In genomic region chr2:154945977-154946376, GRCh38 we compare ENCODE assay signal across 33 cellular contexts.
"Had no signal": no experiment of that assay in that cellular context is flagged by ENCODE, and none has a peak within 500 bp of the region (broad histone marks: within the 10 kb centered on the region; RNA-seq: fewer than 3 reads in every experiment).

No MANE protein-coding gene starts in this region.

- H3K4me3 Mint-ChIP-seq: activated CD4-positive, alpha-beta T cell treated with anti-CD3 and anti-CD28 coated beads for 36 hours; activated CD4-positive, alpha-beta T cell treated with anti-CD3 and anti-CD28 coated beads, Interleukin-2, amount 10 ng/mL, durations not matched to agents 7 days and 5 days; activated naive CD4-positive, alpha-beta T cell treated with anti-CD3 and anti-CD28 coated beads for 36 hours; activated T-cell treated with anti-CD3 and anti-CD28 coated beads, Interleukin-2, amount 50 U/mL, for 4 hours; activated T-helper 1 cell treated with anti-CD3 and anti-CD28 coated beads, Interleukin-12 subunit alpha, Interleukin-12 subunit beta, Interleukin-2, Interleukin-4 antibody, amounts not matched to agents 30 ng/mL and 10 ng/mL and 1 ng/mL, durations not matched to agents 14 hours and 24 hours and 36 hours; brain; T-helper 1 cell treated with Interleukin-12 subunit alpha and Interleukin-12 subunit beta and Interleukin-4 antibody, amounts not matched to agents 30 μg/mL and 1 μg/mL, for 36 hours; T-helper 2 cell treated with Interferon-gamma antibody and Interleukin-4, amounts not matched to agents 5 μg/mL and 100 μg/mL, for 36 hours had no signal

- H3K36me3 ChIP-seq: adrenal gland, MG63, SJSA1 had no signal

- H3K4me3 ChIP-seq: adrenal gland, MG63, SJSA1 had no signal

- H3K9me3 ChIP-seq: adrenal gland, MG63, SJSA1, SK-N-SH had no signal

- H3K9me3 Mint-ChIP-seq: activated CD4-positive, alpha-beta T cell treated with anti-CD3 and anti-CD28 coated beads, Interleukin-2, amount 10 ng/mL, durations not matched to agents 7 days and 5 days; activated naive CD4-positive, alpha-beta T cell treated with anti-CD3 and anti-CD28 coated beads for 36 hours; activated naive CD4-positive, alpha-beta T cell treated with anti-CD3 and anti-CD28 coated beads, Interleukin-2, amount 50 U/mL, for 72 hours; activated T-cell treated with anti-CD3 and anti-CD28 coated beads, Interleukin-2, amount 50 U/mL, for 4 hours; activated T-helper 1 cell treated with anti-CD3 and anti-CD28 coated beads, Interleukin-12 subunit alpha, Interleukin-12 subunit beta, Interleukin-2, Interleukin-4 antibody, amounts not matched to agents 30 ng/mL and 10 ng/mL and 1 ng/mL, durations not matched to agents 14 hours and 24 hours and 36 hours; brain; T-helper 1 cell treated with Interleukin-12 subunit alpha and Interleukin-12 subunit beta and Interleukin-4 antibody, amounts not matched to agents 30 μg/mL and 1 μg/mL, for 36 hours; T-helper 2 cell treated with Interferon-gamma antibody and Interleukin-4, amounts not matched to agents 5 μg/mL and 100 μg/mL, for 36 hours had no signal

- H3K27me3 ChIP-seq: adrenal gland, MG63, SJSA1 had no signal

- H3K27me3 Mint-ChIP-seq: activated CD4-positive, alpha-beta T cell treated with anti-CD3 and anti-CD28 coated beads for 36 hours; activated CD4-positive, alpha-beta T cell treated with anti-CD3 and anti-CD28 coated beads, Interleukin-2, amount 10 ng/mL, durations not matched to agents 7 days and 5 days; brain had no signal

- H3K4me1 ChIP-seq: adrenal gland, SJSA1 had no signal

- H3K4me2 ChIP-seq: SK-N-SH had no signal

- H3K9ac ChIP-seq: SK-N-SH had no signal

- H3K36me3 Mint-ChIP-seq: activated naive CD4-positive, alpha-beta T cell treated with anti-CD3 and anti-CD28 coated beads, Interleukin-2, amount 50 U/mL, for 72 hours; brain had no signal

- ATAC-seq: activated CD4-positive, alpha-beta T cell treated with anti-CD3 and anti-CD28 coated beads for 36 hours; activated CD4-positive, CD25-positive, alpha-beta regulatory T cell treated with anti-CD3 and anti-CD28 coated beads, Interleukin-2, amount 50 U/mL, for 24 hours; activated naive CD4-positive, alpha-beta T cell treated with anti-CD3 and anti-CD28 coated beads, Interleukin-2, amount 50 U/mL, for 72 hours; activated T-cell treated with anti-CD3 and anti-CD28 coated beads, Interleukin-2, amount 50 U/mL, for 4 hours; Panc1 had no signal

- H3K4me1 Mint-ChIP-seq: activated CD4-positive, alpha-beta T cell treated with anti-CD3 and anti-CD28 coated beads for 36 hours; activated CD4-positive, alpha-beta T cell treated with anti-CD3 and anti-CD28 coated beads, Interleukin-2, amount 10 ng/mL, durations not matched to agents 7 days and 5 days had no signal

- H3K27ac ChIP-seq: adrenal gland, SJSA1 had no signal

- H3K27ac Mint-ChIP-seq: activated CD4-positive, alpha-beta T cell treated with anti-CD3 and anti-CD28 coated beads for 36 hours; activated CD4-positive, alpha-beta T cell treated with anti-CD3 and anti-CD28 coated beads, Interleukin-2, amount 10 ng/mL, durations not matched to agents 7 days and 5 days; activated naive CD4-positive, alpha-beta T cell treated with anti-CD3 and anti-CD28 coated beads for 36 hours; activated naive CD4-positive, alpha-beta T cell treated with anti-CD3 and anti-CD28 coated beads, Interleukin-2, amount 50 U/mL, for 72 hours; activated T-helper 1 cell treated with anti-CD3 and anti-CD28 coated beads, Interleukin-12 subunit alpha, Interleukin-12 subunit beta, Interleukin-2, Interleukin-4 antibody, amounts not matched to agents 30 ng/mL and 10 ng/mL and 1 ng/mL, durations not matched to agents 14 hours and 24 hours and 36 hours; T-helper 1 cell treated with Interleukin-12 subunit alpha and Interleukin-12 subunit beta and Interleukin-4 antibody, amounts not matched to agents 30 μg/mL and 1 μg/mL, for 36 hours; T-helper 2 cell treated with Interferon-gamma antibody and Interleukin-4, amounts not matched to agents 5 μg/mL and 100 μg/mL, for 36 hours had no signal

- DNase-seq: activated CD4-positive, alpha-beta T cell treated with anti-CD3 and anti-CD28 coated beads for 36 hours; activated CD4-positive, alpha-beta T cell treated with anti-CD3 and anti-CD28 coated beads, Interleukin-2, amount 10 ng/mL, durations not matched to agents 7 days and 5 days; activated CD4-positive, alpha-beta T cell treated with anti-CD3 and anti-CD28 coated beads, Interleukin-2, amount 50 U/mL, for 48 hours; activated CD8-positive, alpha-beta memory T cell treated with anti-CD3 and anti-CD28 coated beads, Interleukin-2, amount 50 U/mL, for 4 hours; activated gamma-delta T cell treated with Interleukin-2 at 50 U/mL for 16 hours; activated naive CD4-positive, alpha-beta T cell treated with anti-CD3 and anti-CD28 coated beads for 36 hours; activated T-cell treated with anti-CD3 and anti-CD28 coated beads for 4 hours; activated T-cell treated with anti-CD3 and anti-CD28 coated beads, Interleukin-2, amount 50 U/mL, for 4 hours; adrenal gland; caudate nucleus; cerebellar nuclear complex; Kasumi-1; MG63; NCI-H1048; NCI-H1105 treated with DMSO at 0.1 percent for 48 hours; NCI-H1436; NCI-H187; NCI-H2029 treated with DMSO at 0.1 percent for 48 hours; NCI-H2107; NCI-H2171; NCI-H226; NCI-H446 treated with DMSO at 0.1 percent for 48 hours; NCI-H524; SHP77 treated with DMSO at 0.1 percent for 48 hours; SK-N-SH had no signal
